In the genomic region with DNA sequence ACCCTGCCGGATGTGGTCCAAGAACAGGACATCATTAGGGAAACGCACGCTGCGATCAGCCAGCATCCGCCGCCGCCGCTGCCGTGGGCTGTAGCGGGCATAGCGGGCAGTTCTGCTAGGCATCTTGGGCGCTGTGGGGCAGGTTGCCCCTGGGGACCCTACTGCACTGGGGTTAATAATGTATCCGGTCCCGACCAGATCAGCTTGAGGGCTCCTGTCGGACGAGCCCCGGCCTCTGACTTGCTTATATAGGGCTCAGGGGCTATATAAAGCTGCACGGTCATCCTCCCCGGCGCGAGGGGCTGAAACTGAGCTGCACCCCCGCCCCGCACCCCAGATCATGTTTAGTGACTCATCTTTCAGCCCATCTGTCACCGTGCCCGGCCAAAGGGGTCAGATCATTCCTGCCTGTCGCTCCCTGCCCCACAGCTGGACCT, we compare ENCODE assay signal across 8 cellular contexts. TPM values are rescaled to one million over a fixed set of nuclear protein-coding genes. Genes with fewer than 3 reads are reported as not detected.
DNase-seq lines count a peak whose midpoint lies in the region; FAIRE-seq and TF ChIP-seq lines count a peak whose summit lies in the region.

A gene with protein sequence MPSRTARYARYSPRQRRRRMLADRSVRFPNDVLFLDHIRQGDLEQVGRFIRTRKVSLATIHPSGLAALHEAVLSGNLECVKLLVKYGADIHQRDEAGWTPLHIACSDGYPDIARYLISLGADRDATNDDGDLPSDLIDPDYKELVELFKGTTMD (minus strand): TSS at position 220 of the 437 bp plus-strand sequence. CDS start 97 bp downstream, at position 123.

- H3K27ac ChIP-seq in ectodermal cell (ENCODE audit: insufficient read depth, low read depth, low read length, poor library complexity, severe bottlenecking) = no peak within 1 kb of the TSS

- no peak for FAIRE-seq in H54 (lab: Jason Lieb, UNC)

- no peak for TF ChIP-seq POLR2A in H54 (IDR thresholded peaks at IDR 0.05; ENCODE audit: low read depth, low read length)

- peaks cover 0 to 2% (median 0%) of the 10 kb centered on the region in 7 donors for H3K9me3 Mint-ChIP-seq in CD14-positive monocyte
- no peaks in the 10 kb centered on the region for H3K9me3 Mint-ChIP-seq in nephron progenitor cell

- H3K4me3 Mint-ChIP-seq in CD14-positive monocyte (peak within 1 kb of the TSS; percentile 69 to 86), nephron progenitor cell (peak within 1 kb of the TSS; percentile 84)

- H3K27me3 Mint-ChIP-seq in CD14-positive monocyte (ENCODE audit: low read depth in 3 of 3) (peaks cover 0 to 1% (median 0%) of the 10 kb centered on the region in 3 donors), nephron progenitor cell (ENCODE audit: low read depth, poor library complexity) (peaks cover 7% of the 10 kb centered on the region)

- 95% methylated on average over 26 of the region's 26 CpGs for WGBS in ectodermal cell, 2 experiments

- H3K27ac Mint-ChIP-seq in CD14-positive monocyte (peak within 1 kb of the TSS; percentile 84 to 98 (median 94)), nephron progenitor cell (peak within 1 kb of the TSS; percentile 92)

- H3K36me3 ChIP-seq in ectodermal cell (ENCODE audit: control insufficient read depth, insufficient read depth, low read length) = no peaks in the 10 kb centered on the region

- DNase-seq in CD14-positive monocyte (ENCODE audit: low spot score) = no peak
- DNase-seq in MV-4-11 (lab: John Stamatoyannopoulos, UW) = peak; percentile 79
- DNase-seq in nephron progenitor cell = no peak
- no peak for DNase-seq in occipital lobe (lab: John Stamatoyannopoulos, UW)
- DNase-seq in H54 (ENCODE audit: insufficient read length, low spot score) = no peak
- DNase-seq in DMS53 treated with DMSO at 0.1 percent for 48 hours (lab: John Stamatoyannopoulos, UW; ENCODE audit: unreplicated experiment) = no peak
- no peak for DNase-seq in NCI-H748 treated with DMSO at 0.1 percent for 48 hours (lab: John Stamatoyannopoulos, UW)

- H3K36me3 Mint-ChIP-seq in CD14-positive monocyte (no peaks in the 10 kb centered on the region), nephron progenitor cell (ENCODE audit: low read depth) (no peaks in the 10 kb centered on the region)

- H3K4me3 ChIP-seq in ectodermal cell (ENCODE audit: insufficient read depth, low read depth, low read length) = peak within 1 kb of the TSS; percentile 79

- TF ChIP-seq CTCF in CD14-positive monocyte (IDR thresholded peaks at IDR 0.05) (no peak), nephron progenitor cell (IDR thresholded peaks at IDR 0.05) (no peak)

- no peaks in the 10 kb centered on the region for H3K27me3 ChIP-seq in ectodermal cell (ENCODE audit: control insufficient read depth, insufficient read depth, low read length, poor library complexity, severe bottlenecking)

- peaks cover 12% of the 10 kb centered on the region for H3K4me1 ChIP-seq in ectodermal cell (ENCODE audit: control insufficient read depth, insufficient read depth, low read length)

- peaks cover 58% of the 10 kb centered on the region for H3K4me1 Mint-ChIP-seq in CD14-positive monocyte
- peaks cover 60% of the 10 kb centered on the region for H3K4me1 Mint-ChIP-seq in nephron progenitor cell

- intact Hi-C loops in CD14-positive monocyte (cut with micrococcal nuclease) = loop anchor here in 1 of 2 donors (5.0 kb wide), 1 partner anchor 37 kb away; a partner anchor contains a TSS

- no peaks in the 10 kb centered on the region for H3K9me3 ChIP-seq in ectodermal cell (ENCODE audit: control insufficient read depth, low read length)

RNA-seq across cellular contexts. Expression of the gene that starts here (rescaled TPM):
- polyA plus RNA-seq in CD14-positive monocyte = under 1 TPM; 0.22 to 0.33 TPM
- polyA plus RNA-seq in ectodermal cell (2013, experiment 1 of 4) = not detected
- polyA plus RNA-seq in ectodermal cell (2013, experiment 2 of 4) = not detected
- not detected for polyA plus RNA-seq in ectodermal cell (2013, experiment 3 of 4)
- polyA plus RNA-seq in ectodermal cell (2013, experiment 4 of 4) = not detected
- not detected for total RNA-seq in occipital lobe
